In genomic region chr2:120262761-120263428, GRCh38 we compare ENCODE assay signal across 1 cellular context.
TF ChIP-seq lines count a peak whose summit lies in the region.

No MANE protein-coding gene starts in this region.

TF ChIP-seq in IMR-90, 13 proteins besides CTCF, POLR2A, EP300 and RAD21 (continued from another document):
- no peak for TF ChIP-seq ELK1 (IDR thresholded peaks at IDR 0.05; ENCODE audit: borderline replicate concordance, low read depth, low read length)
